In genomic region chr19:48656840-48657474, GRCh38 we compare ENCODE assay signal across 13 cellular contexts. TPM values are rescaled to one million over a fixed set of nuclear protein-coding genes. Genes with fewer than 3 reads are reported as not detected.
DNase-seq lines count a peak whose midpoint lies in the region; ATAC-seq and TF ChIP-seq lines count a peak whose summit lies in the region.
"Had no signal": no experiment of that assay in that cellular context is flagged by ENCODE, and none has a peak within 500 bp of the region (broad histone marks: within the 10 kb centered on the region; RNA-seq: fewer than 3 reads in every experiment).

No MANE protein-coding gene starts in this region.

- no peaks in the 10 kb centered on the region; the same call in 1 of the 2 replicates for H3K27me3 Mint-ChIP-seq in HFFc6 (ENCODE audit: insufficient read depth)
- peaks cover 22% of the 10 kb centered on the region for H3K27me3 Mint-ChIP-seq in progenitor cell of endocrine pancreas
- peaks cover 19% of the 10 kb centered on the region for H3K27me3 Mint-ChIP-seq in WTC11 (ENCODE audit: low read depth)
- H3K27me3 Mint-ChIP-seq: activated naive CD8-positive, alpha-beta T cell treated with anti-CD3 and anti-CD28 coated beads, Interleukin-2, amount 50 U/mL, for 24 hours; natural killer cell treated with Interleukin-12 subunit alpha and Interleukin-12 subunit beta and Interleukin-15 and Interleukin-18, amount 100 ng/mL, for 72 hours had no signal

- peak overlapping the region; percentile 23; the same call in 1 of the 2 replicates for H3K27ac ChIP-seq in WERI-Rb-1
- H3K27ac ChIP-seq: tibial artery had no signal

- no peak for TF ChIP-seq CTCF in HFFc6 (IDR thresholded peaks at IDR 0.05)
- TF ChIP-seq CTCF in WERI-Rb-1 (IDR thresholded peaks at IDR 0.05; ENCODE audit: low read depth, low read length), result no peak
- TF ChIP-seq CTCF in progenitor cell of endocrine pancreas (IDR thresholded peaks at IDR 0.05; ENCODE audit: unreplicated experiment), result no peak
- TF ChIP-seq CTCF in WTC11 (IDR thresholded peaks at IDR 0.05), result no peak

- H3K27ac Mint-ChIP-seq in HFFc6 (peak overlapping the region; percentile 57), progenitor cell of endocrine pancreas (no peak overlapping the region), WTC11 (no peak overlapping the region)
- H3K27ac Mint-ChIP-seq: activated CD4-positive, alpha-beta T cell treated with anti-CD3 and anti-CD28 coated beads, Interleukin-2, amount 10 ng/mL, durations not matched to agents 24 days and 14 days; activated naive CD8-positive, alpha-beta T cell treated with anti-CD3 and anti-CD28 coated beads, Interleukin-2, amount 50 U/mL, for 24 hours; natural killer cell treated with Interleukin-12 subunit alpha and Interleukin-12 subunit beta and Interleukin-15 and Interleukin-18, amount 100 ng/mL, for 72 hours had no signal

- H3K4me1 Mint-ChIP-seq in HFFc6 (ENCODE audit: low read depth), result peaks cover 20% of the 10 kb centered on the region
- peaks cover 1% of the 10 kb centered on the region for H3K4me1 Mint-ChIP-seq in progenitor cell of endocrine pancreas (ENCODE audit: low read depth)
- peaks cover 19% of the 10 kb centered on the region for H3K4me1 Mint-ChIP-seq in WTC11

- H3K36me3 Mint-ChIP-seq in HFFc6 (ENCODE audit: low read depth) (no peaks in the 10 kb centered on the region), progenitor cell of endocrine pancreas (ENCODE audit: insufficient read depth) (no peaks in the 10 kb centered on the region), WTC11 (peaks cover 6% of the 10 kb centered on the region)
- H3K36me3 Mint-ChIP-seq: natural killer cell treated with Interleukin-12 subunit alpha and Interleukin-12 subunit beta and Interleukin-15 and Interleukin-18, amount 100 ng/mL, for 72 hours had no signal

- peak overlapping the region; percentile 22 for H3K4me3 Mint-ChIP-seq in HFFc6
- H3K4me3 Mint-ChIP-seq in progenitor cell of endocrine pancreas (ENCODE audit: low read depth), result no peak overlapping the region
- H3K4me3 Mint-ChIP-seq in WTC11, result no peak overlapping the region
- H3K4me3 Mint-ChIP-seq: activated CD4-positive, alpha-beta T cell treated with anti-CD3 and anti-CD28 coated beads, Interleukin-2, amount 10 ng/mL, durations not matched to agents 24 days and 14 days; activated naive CD8-positive, alpha-beta T cell treated with anti-CD3 and anti-CD28 coated beads, Interleukin-2, amount 50 U/mL, for 24 hours; natural killer cell treated with Interleukin-12 subunit alpha and Interleukin-12 subunit beta and Interleukin-15 and Interleukin-18, amount 100 ng/mL, for 72 hours had no signal

- H3K27me3 ChIP-seq in WERI-Rb-1 (ENCODE audit: insufficient read depth, low read depth, severe bottlenecking), result no peaks in the 10 kb centered on the region
- H3K27me3 ChIP-seq: tibial artery had no signal

- H3K36me3 ChIP-seq in WERI-Rb-1, result no peaks in the 10 kb centered on the region
- H3K36me3 ChIP-seq: tibial artery had no signal

- H3K9me3 ChIP-seq in WERI-Rb-1 (ENCODE audit: severe bottlenecking), result no peaks in the 10 kb centered on the region
- H3K9me3 ChIP-seq: tibial artery had no signal

- H3K9me3 Mint-ChIP-seq in HFFc6 (no peaks in the 10 kb centered on the region), progenitor cell of endocrine pancreas (ENCODE audit: low read depth) (peaks cover 3% of the 10 kb centered on the region), WTC11 (peaks cover 6% of the 10 kb centered on the region)
- H3K9me3 Mint-ChIP-seq: activated CD4-positive, alpha-beta T cell treated with anti-CD3 and anti-CD28 coated beads, Interleukin-2, amount 10 ng/mL, durations not matched to agents 24 days and 14 days; activated naive CD8-positive, alpha-beta T cell treated with anti-CD3 and anti-CD28 coated beads, Interleukin-2, amount 50 U/mL, for 24 hours; natural killer cell treated with Interleukin-12 subunit alpha and Interleukin-12 subunit beta and Interleukin-15 and Interleukin-18, amount 100 ng/mL, for 72 hours had no signal

- DNase-seq in HFFc6 (peak; percentile 87), WERI-Rb-1 (no peak), fibroblast of the conjunctiva (ENCODE audit: low read depth) (peak; percentile 68), stromal cell of bone marrow (ENCODE audit: low read depth) (peak; percentile 83), progenitor cell of endocrine pancreas (ENCODE audit: low spot score, unreplicated experiment) (no peak), WTC11 (ENCODE audit: low spot score) (no peak)
- DNase-seq: activated CD4-positive, alpha-beta T cell treated with anti-CD3 and anti-CD28 coated beads, Interleukin-2, amount 10 ng/mL, durations not matched to agents 24 days and 14 days; activated naive CD8-positive, alpha-beta T cell treated with anti-CD3 and anti-CD28 coated beads, Interleukin-2, amount 50 U/mL, for 24 hours; stimulated activated CD4-positive, alpha-beta T cell treated with anti-CD3 and anti-CD28 coated beads, Interleukin-4, amount 100 ng/mL, for 4 hours; tibial artery had no signal

- POLR2A ChIA-PET in WTC11 (lab: Charles Lee), result no interaction called here

- CTCF ChIA-PET in WTC11 (lab: Charles Lee), result interaction anchor here (1.0 to 1.6 kb wide), 3 partner anchors 11 to 139 kb away, joined by 4 to 7 read pairs (median 5); partner anchors contain the start of gene CA11

- H3K4me3 ChIP-seq in WERI-Rb-1 (ENCODE audit: low read depth, low read length), result no peak overlapping the region
- H3K4me3 ChIP-seq: tibial artery had no signal

- ATAC-seq in GM18867 (IDR thresholded peaks at IDR 0.05; ENCODE audit: unreplicated experiment), result no peak
- ATAC-seq in WTC11, result no peak
- ATAC-seq in GM21717 (IDR thresholded peaks at IDR 0.05; ENCODE audit: unreplicated experiment), result no peak
- ATAC-seq: activated naive CD8-positive, alpha-beta T cell treated with anti-CD3 and anti-CD28 coated beads, Interleukin-2, amount 50 U/mL, for 24 hours; natural killer cell treated with Interleukin-12 subunit alpha and Interleukin-12 subunit beta and Interleukin-15 and Interleukin-18, amount 100 ng/mL, for 72 hours had no signal

TF ChIP-seq in WTC11, 78 proteins besides CTCF, POLR2A, EP300 and RAD21 (continues in another document):
- TF ChIP-seq RORB (CRISPR knock-in tag; IDR thresholded peaks at IDR 0.05) (no peak), EMX1 (CRISPR knock-in tag; IDR thresholded peaks at IDR 0.05) (no peak), MXD4 (CRISPR knock-in tag; IDR thresholded peaks at IDR 0.05; ENCODE audit: borderline replicate concordance) (no peak), ZSCAN18 (CRISPR knock-in tag; IDR thresholded peaks at IDR 0.05) (no peak), TP53 (CRISPR knock-in tag; IDR thresholded peaks at IDR 0.05) (no peak), MYBL2 (CRISPR knock-in tag; IDR thresholded peaks at IDR 0.05) (no peak), STAT6 (CRISPR knock-in tag; conservative IDR thresholded peaks at IDR 0.05; ENCODE audit: low read depth) (no peak)
- TF ChIP-seq, protein P1, sequence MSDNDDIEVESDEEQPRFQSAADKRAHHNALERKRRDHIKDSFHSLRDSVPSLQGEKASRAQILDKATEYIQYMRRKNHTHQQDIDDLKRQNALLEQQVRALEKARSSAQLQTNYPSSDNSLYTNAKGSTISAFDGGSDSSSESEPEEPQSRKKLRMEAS (CRISPR knock-in tag; IDR thresholded peaks at IDR 0.05), result no peak

RNA-seq across cellular contexts. Expression of gene CA11, which starts 11.0 kb away (rescaled TPM):
- 1 to 10 TPM in 4 of 6 experiments, under 1 TPM in 2; 0.53 to 2.5 (median 1.4) TPM for total RNA-seq in HFFc6 (2021; fragmentation: NEBNext Ultra II Directional; extraction: Animal tissue kit (Norgen Biotek cat#: 25700))
- total RNA-seq in progenitor cell of endocrine pancreas, result 8.9 and 9.6 TPM in 2 replicates
- total RNA-seq in WTC11 (2021), result 41.4 to 53.7 TPM (median 47.5 TPM) in 3 replicates

RNA-seq across cellular contexts. Expression of gene NTN5, which starts 15.9 kb away (rescaled TPM):
- under 1 TPM in 4 of 6 experiments, not detected in 2; 0.12 to 0.23 (median 0.18) TPM for total RNA-seq in HFFc6 (2021; fragmentation: NEBNext Ultra II Directional; extraction: Animal tissue kit (Norgen Biotek cat#: 25700))
- total RNA-seq in progenitor cell of endocrine pancreas (0.91 and 1.0 TPM in 2 replicates), WTC11 (2021) (0.28 to 0.39 TPM (median 0.37 TPM) in 3 replicates)

RNA-seq across cellular contexts. Expression of gene DBP, which starts 19.8 kb away (rescaled TPM):
- 1 to 10 TPM; 3.8 to 5.7 (median 4.4) TPM for total RNA-seq in HFFc6 (2021; fragmentation: NEBNext Ultra II Directional; extraction: Animal tissue kit (Norgen Biotek cat#: 25700))
- total RNA-seq in progenitor cell of endocrine pancreas (5.1 and 5.3 TPM in 2 replicates), WTC11 (2021) (10.5 to 12.0 TPM (median 11.4 TPM) in 3 replicates)

RNA-seq across cellular contexts. Expression of gene SPHK2, which starts 37.7 kb away (rescaled TPM):
- 10 to 100 TPM; 20.1 to 34.0 (median 23.4) TPM for total RNA-seq in HFFc6 (2021; fragmentation: NEBNext Ultra II Directional; extraction: Animal tissue kit (Norgen Biotek cat#: 25700))
- 137 and 138 TPM in 2 replicates for total RNA-seq in progenitor cell of endocrine pancreas
- 46.7 to 64.6 TPM (median 48.4 TPM) in 3 replicates for total RNA-seq in WTC11 (2021)

RNA-seq across cellular contexts. Expression of gene RPL18, which starts 38.0 kb away (rescaled TPM):
- 1,000 to 10,000 TPM; 1,359 to 1,448 (median 1,407) TPM for total RNA-seq in HFFc6 (2021; fragmentation: NEBNext Ultra II Directional; extraction: Animal tissue kit (Norgen Biotek cat#: 25700))
- total RNA-seq in progenitor cell of endocrine pancreas, result 1,379 and 1,392 TPM in 2 replicates
- 1,712 to 1,987 TPM (median 1,909 TPM) in 3 replicates for total RNA-seq in WTC11 (2021)

Comparison
In these comparisons a context has a peak if more than half of its experiments do, and no peak if none do; other contexts are left out.
1. DNase-seq: peak in HFFc6 (single experiment), fibroblast of the conjunctiva (single experiment) and stromal cell of bone marrow (single experiment); none in WERI-Rb-1 (single experiment), progenitor cell of endocrine pancreas (single experiment) and WTC11 (single experiment).